Comparison of ENCODE assay signal across 1 cellular context in the genomic region with DNA sequence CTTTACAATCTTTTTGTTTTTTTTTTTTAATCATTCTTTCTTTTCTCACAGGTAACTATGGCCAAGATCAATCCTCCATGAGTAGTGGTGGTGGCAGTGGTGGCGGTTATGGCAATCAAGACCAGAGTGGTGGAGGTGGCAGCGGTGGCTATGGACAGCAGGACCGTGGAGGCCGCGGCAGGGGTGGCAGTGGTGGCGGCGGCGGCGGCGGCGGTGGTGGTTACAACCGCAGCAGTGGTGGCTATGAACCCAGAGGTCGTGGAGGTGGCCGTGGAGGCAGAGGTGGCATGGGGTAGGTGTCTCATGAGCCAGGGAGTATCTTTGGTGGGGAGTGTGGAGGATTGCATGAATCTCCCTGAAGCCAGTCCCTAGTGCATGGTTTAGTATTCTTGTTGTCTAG.
TF ChIP-seq lines count a peak whose summit lies in the region.

No MANE protein-coding gene starts in this region.

TF ChIP-seq in H1, 55 proteins besides CTCF, POLR2A, EP300 and RAD21:
- no peak for TF ChIP-seq EZH2 (IDR thresholded peaks at IDR 0.05; ENCODE audit: low read depth, low read length, severe bottlenecking)
- TF ChIP-seq CREB1 (IDR thresholded peaks at IDR 0.05), result no peak
- TF ChIP-seq, protein P1, sequence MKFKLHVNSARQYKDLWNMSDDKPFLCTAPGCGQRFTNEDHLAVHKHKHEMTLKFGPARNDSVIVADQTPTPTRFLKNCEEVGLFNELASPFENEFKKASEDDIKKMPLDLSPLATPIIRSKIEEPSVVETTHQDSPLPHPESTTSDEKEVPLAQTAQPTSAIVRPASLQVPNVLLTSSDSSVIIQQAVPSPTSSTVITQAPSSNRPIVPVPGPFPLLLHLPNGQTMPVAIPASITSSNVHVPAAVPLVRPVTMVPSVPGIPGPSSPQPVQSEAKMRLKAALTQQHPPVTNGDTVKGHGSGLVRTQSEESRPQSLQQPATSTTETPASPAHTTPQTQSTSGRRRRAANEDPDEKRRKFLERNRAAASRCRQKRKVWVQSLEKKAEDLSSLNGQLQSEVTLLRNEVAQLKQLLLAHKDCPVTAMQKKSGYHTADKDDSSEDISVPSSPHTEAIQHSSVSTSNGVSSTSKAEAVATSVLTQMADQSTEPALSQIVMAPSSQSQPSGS (IDR thresholded peaks at IDR 0.05; ENCODE audit: low read length), result no peak
